1 cellular context compared by ENCODE assay signal in the genomic region with DNA sequence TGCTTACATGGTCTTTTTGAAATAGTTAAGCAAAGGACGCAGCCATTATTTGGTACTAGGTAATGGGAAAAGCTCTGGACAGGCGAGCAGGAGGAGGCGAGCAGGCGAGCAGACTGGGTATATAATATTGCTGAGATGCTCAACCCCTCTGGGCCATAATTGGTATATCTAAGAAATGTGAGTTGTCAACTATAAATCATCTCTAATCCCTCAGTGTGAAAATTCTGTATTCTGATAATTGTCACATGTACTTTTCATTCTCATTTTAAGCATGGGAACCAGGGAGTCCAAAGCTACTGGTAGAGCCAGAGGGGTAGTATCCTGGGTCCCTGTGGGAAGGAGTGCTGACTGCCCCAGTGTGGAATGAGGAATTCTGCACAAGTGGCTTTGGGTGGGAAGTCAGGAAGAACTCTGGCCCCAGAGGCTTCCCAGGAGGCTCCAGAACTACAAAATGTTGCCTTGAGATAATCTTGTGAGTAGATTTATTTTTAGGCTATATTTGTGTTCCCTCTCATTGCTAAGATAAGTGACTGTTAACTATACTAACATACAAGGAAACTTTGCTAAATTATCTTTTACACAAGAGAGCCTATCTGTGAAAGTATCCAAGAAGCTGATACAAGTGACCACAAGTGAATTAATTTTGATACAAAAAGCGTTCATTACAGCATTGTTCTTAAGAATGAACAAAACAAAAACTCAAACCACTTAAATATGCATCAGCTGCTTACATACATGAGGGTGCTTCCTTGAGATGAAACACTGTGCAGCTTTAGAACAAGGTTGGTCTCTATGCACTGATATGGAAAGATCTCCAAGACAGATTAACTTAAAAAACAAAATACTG.
A peak's percentile ranks its signal among the peaks of the same experiment; 100 is the strongest.
TF ChIP-seq lines count a peak whose summit lies in the region.

No MANE protein-coding gene starts in this region.

TF ChIP-seq in HEK293, 187 proteins besides CTCF, POLR2A, EP300 and RAD21:
- TF ChIP-seq INSM2 (tag by site-specific recombination; IDR thresholded peaks at IDR 0.05) (no peak), PRDM6 (tag by site-specific recombination; IDR thresholded peaks at IDR 0.05) (peak; percentile 68), ZBTB20 (tag by site-specific recombination; IDR thresholded peaks at IDR 0.05) (no peak), ZNF184 (tag by site-specific recombination; IDR thresholded peaks at IDR 0.05) (no peak)
TF ChIP-seq in HEK293: peak in this region for 1.
